In genomic region chr2:133568172-133568571, GRCh38 we compare ENCODE assay signal across 10 cellular contexts. TPM values are rescaled to one million over a fixed set of nuclear protein-coding genes. Genes with fewer than 3 reads are reported as not detected.
DNase-seq lines count a peak whose midpoint lies in the region; ATAC-seq lines count a peak whose summit lies in the region.
"Had no signal": no experiment of that assay in that cellular context is flagged by ENCODE, and none has a peak within 500 bp of the region (broad histone marks: within the 10 kb centered on the region; RNA-seq: fewer than 3 reads in every experiment).

TSS of gene NCKAP5 (minus strand) at chr2:133568463. CDS start at chr2:133517526, 50,937 bp downstream.

- H3K4me3 Mint-ChIP-seq in CD8-positive, alpha-beta memory T cell = no peak within 1 kb of the TSS
- H3K4me3 Mint-ChIP-seq: activated B cell treated with CpG ODN at 0.5 μM for 24 hours, memory B cell had no signal

- no peaks in the 10 kb centered on the region for H3K36me3 ChIP-seq in rectal smooth muscle tissue (ENCODE audit: control insufficient read depth, insufficient read depth, low read length)
- no peaks in the 10 kb centered on the region for H3K36me3 ChIP-seq in CD8-positive, alpha-beta memory T cell (ENCODE audit: insufficient read depth, low read length)

- H3K4me1 ChIP-seq in rectal smooth muscle tissue (ENCODE audit: control insufficient read depth, insufficient read depth, low read length) = peaks cover 3% of the 10 kb centered on the region
- H3K4me1 ChIP-seq in CD8-positive, alpha-beta memory T cell (ENCODE audit: insufficient read depth, low read length) = no peaks in the 10 kb centered on the region

- no peak for ATAC-seq in GM21390 (IDR thresholded peaks at IDR 0.05; ENCODE audit: unreplicated experiment)

- H3K27me3 ChIP-seq in rectal smooth muscle tissue (ENCODE audit: control insufficient read depth, insufficient read depth, low read length) = no peaks in the 10 kb centered on the region
- H3K27me3 ChIP-seq in CD8-positive, alpha-beta memory T cell (ENCODE audit: insufficient read depth, low read length, poor library complexity, severe bottlenecking) = no peaks in the 10 kb centered on the region

- H3K4me1 Mint-ChIP-seq in CD8-positive, alpha-beta memory T cell = no peaks in the 10 kb centered on the region
- H3K4me1 Mint-ChIP-seq: activated B cell treated with CpG ODN at 0.5 μM for 24 hours, memory B cell had no signal

- H3K27ac Mint-ChIP-seq in CD8-positive, alpha-beta memory T cell = no peak within 1 kb of the TSS
- H3K27ac Mint-ChIP-seq: activated B cell treated with CpG ODN at 0.5 μM for 24 hours, memory B cell had no signal

- peaks cover 0 to 6% (median 2%) of the 10 kb centered on the region in 5 donors for H3K9me3 Mint-ChIP-seq in CD8-positive, alpha-beta memory T cell
- H3K9me3 Mint-ChIP-seq: activated B cell treated with CpG ODN at 0.5 μM for 24 hours, memory B cell had no signal

- no peaks in the 10 kb centered on the region for H3K36me3 Mint-ChIP-seq in CD8-positive, alpha-beta memory T cell
- H3K36me3 Mint-ChIP-seq: memory B cell had no signal

- no peaks in the 10 kb centered on the region for H3K9me3 ChIP-seq in CD8-positive, alpha-beta memory T cell (ENCODE audit: low read length)

- no peak within 1 kb of the TSS for H3K9ac ChIP-seq in rectal smooth muscle tissue (ENCODE audit: low read length)

- CTCF ChIA-PET in CD8-positive, alpha-beta memory T cell (lab: Charles Lee) = no interaction called here

- H3K4me3 ChIP-seq in rectal smooth muscle tissue (ENCODE audit: low read length) = peak within 1 kb of the TSS; percentile 50
- no peak within 1 kb of the TSS for H3K4me3 ChIP-seq in CD8-positive, alpha-beta memory T cell (ENCODE audit: low read length)

- no peak within 1 kb of the TSS for H3K27ac ChIP-seq in rectal smooth muscle tissue (ENCODE audit: low read depth, low read length)
- H3K27ac ChIP-seq in CD8-positive, alpha-beta memory T cell (ENCODE audit: low read depth, low read length) = no peak within 1 kb of the TSS

- DNase-seq in GM03348 (ENCODE audit: low spot score) = peak; percentile 69
- peak; percentile 66 for DNase-seq in astrocyte of the hippocampus (ENCODE audit: low read depth, low spot score)
- DNase-seq in hippocampal formation (lab: John Stamatoyannopoulos, UW) = peak; percentile 19 to 31
- DNase-seq in stimulated activated CD4-positive, alpha-beta T cell treated with anti-CD3 and anti-CD28 coated beads, Interleukin-15, amount 100 ng/mL, for 24 hours = no peak
- no peak for DNase-seq in CD8-positive, alpha-beta memory T cell
- DNase-seq in activated CD4-positive, alpha-beta T cell treated with anti-CD3 and anti-CD28 coated beads, Interleukin-2, amount 50 U/mL, for 4 hours = no peak
- DNase-seq: activated B cell treated with CpG ODN at 0.5 μM for 24 hours had no signal

- POLR2A ChIA-PET in CD8-positive, alpha-beta memory T cell (lab: Charles Lee) = no interaction called here

- H3K27me3 Mint-ChIP-seq in CD8-positive, alpha-beta memory T cell = peaks cover 4 to 9% of the 10 kb centered on the region in 2 donors

RNA-seq across cellular contexts. Expression of gene NCKAP5, which starts in this region (rescaled TPM):
- total RNA-seq in CD8-positive, alpha-beta memory T cell = not detected
- polyA plus RNA-seq in CD8-positive, alpha-beta memory T cell = not detected
- total RNA-seq: activated B cell treated with CpG ODN at 0.5 μM for 24 hours had no signal

Comparison
In these comparisons a context has a peak if more than half of its experiments do, and no peak if none do; other contexts are left out.
1. DNase-seq: peak in GM03348 (single experiment), astrocyte of the hippocampus (single experiment) and hippocampal formation (2 of 2); none in stimulated activated CD4-positive, alpha-beta T cell treated with anti-CD3 and anti-CD28 coated beads, Interleukin-15, amount 100 ng/mL, for 24 hours (single experiment), CD8-positive, alpha-beta memory T cell (0 of 5) and activated CD4-positive, alpha-beta T cell treated with anti-CD3 and anti-CD28 coated beads, Interleukin-2, amount 50 U/mL, for 4 hours (0 of 2).